9 cellular contexts compared by ENCODE assay signal in the genomic region with DNA sequence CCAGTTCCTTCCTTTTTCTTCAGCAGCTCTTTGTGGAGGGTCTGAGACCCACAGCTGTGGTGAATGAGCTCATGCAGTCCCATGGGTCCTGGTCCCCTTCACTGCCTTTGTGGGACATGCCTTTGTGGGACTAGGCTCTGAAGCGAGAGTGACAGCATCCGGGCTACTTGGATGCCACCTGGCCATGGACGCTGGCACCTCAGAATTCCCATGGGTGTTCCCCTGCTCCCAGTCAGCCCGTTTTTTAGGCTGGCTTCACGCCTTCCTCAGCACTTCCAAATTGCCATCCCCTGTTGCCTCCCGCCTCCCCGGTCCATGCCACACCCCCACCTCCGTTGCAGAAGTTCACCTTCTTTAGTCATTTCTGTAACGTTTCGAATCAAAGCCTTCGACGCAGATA. TPM values are rescaled to one million over a fixed set of nuclear protein-coding genes. Genes with fewer than 3 reads are reported as not detected.
DNase-seq lines count a peak whose midpoint lies in the region; ATAC-seq and TF ChIP-seq lines count a peak whose summit lies in the region.
"Had no signal": no experiment of that assay in that cellular context is flagged by ENCODE, and none has a peak within 500 bp of the region (broad histone marks: within the 10 kb centered on the region; RNA-seq: fewer than 3 reads in every experiment).

No MANE protein-coding gene starts in this region.

- peak overlapping the region; percentile 62 for H3K4me3 ChIP-seq in skeletal muscle satellite cell (ENCODE audit: low read length)
- no peak overlapping the region for H3K4me3 ChIP-seq in tibial artery

- no peaks in the 10 kb centered on the region for H3K9me3 Mint-ChIP-seq in T-helper 1 cell treated with Interleukin-12 subunit alpha and Interleukin-12 subunit beta and Interleukin-4 antibody, amounts not matched to agents 30 μg/mL and 1 μg/mL, for 36 hours
- no peaks in the 10 kb centered on the region for H3K9me3 Mint-ChIP-seq in activated naive CD8-positive, alpha-beta T cell treated with anti-CD3 and anti-CD28 coated beads for 36 hours

- intact Hi-C loops in tibial artery (cut with DNase I; ENCODE audit: low total_unique reads), result no loop called here

- peak overlapping the region; percentile 83 for H3K27ac Mint-ChIP-seq in T-helper 1 cell treated with Interleukin-12 subunit alpha and Interleukin-12 subunit beta and Interleukin-4 antibody, amounts not matched to agents 30 μg/mL and 1 μg/mL, for 36 hours
- H3K27ac Mint-ChIP-seq in activated naive CD8-positive, alpha-beta T cell treated with anti-CD3 and anti-CD28 coated beads for 36 hours, result peak overlapping the region; percentile 79

- H3K27me3 Mint-ChIP-seq in T-helper 1 cell treated with Interleukin-12 subunit alpha and Interleukin-12 subunit beta and Interleukin-4 antibody, amounts not matched to agents 30 μg/mL and 1 μg/mL, for 36 hours (ENCODE audit: low read depth), result no peaks in the 10 kb centered on the region
- H3K27me3 Mint-ChIP-seq in activated naive CD8-positive, alpha-beta T cell treated with anti-CD3 and anti-CD28 coated beads for 36 hours, result no peaks in the 10 kb centered on the region

- ATAC-seq in HG02884 (IDR thresholded peaks at IDR 0.05; ENCODE audit: unreplicated experiment), result peak; percentile 20

- DNase-seq in T-helper 1 cell (no peak), dermis blood vessel endothelial cell (no peak), SIG-M5 (lab: John Stamatoyannopoulos, UW) (no peak), tibial artery (no peak)
- DNase-seq in activated naive CD8-positive, alpha-beta T cell treated with anti-CD3 and anti-CD28 coated beads for 36 hours, result no peak
- DNase-seq: NCI-H748 treated with DMSO at 0.1 percent for 48 hours had no signal

- peak overlapping the region; percentile 49 for H3K4me3 Mint-ChIP-seq in T-helper 1 cell treated with Interleukin-12 subunit alpha and Interleukin-12 subunit beta and Interleukin-4 antibody, amounts not matched to agents 30 μg/mL and 1 μg/mL, for 36 hours
- peak overlapping the region; percentile 52 for H3K4me3 Mint-ChIP-seq in activated naive CD8-positive, alpha-beta T cell treated with anti-CD3 and anti-CD28 coated beads for 36 hours

- H3K36me3 Mint-ChIP-seq in T-helper 1 cell treated with Interleukin-12 subunit alpha and Interleukin-12 subunit beta and Interleukin-4 antibody, amounts not matched to agents 30 μg/mL and 1 μg/mL, for 36 hours (ENCODE audit: low read depth), result peaks cover 3% of the 10 kb centered on the region
- H3K36me3 Mint-ChIP-seq in activated naive CD8-positive, alpha-beta T cell treated with anti-CD3 and anti-CD28 coated beads for 36 hours, result no peaks in the 10 kb centered on the region

- peaks cover 24% of the 10 kb centered on the region for H3K4me1 Mint-ChIP-seq in T-helper 1 cell treated with Interleukin-12 subunit alpha and Interleukin-12 subunit beta and Interleukin-4 antibody, amounts not matched to agents 30 μg/mL and 1 μg/mL, for 36 hours (ENCODE audit: low read depth)
- H3K4me1 Mint-ChIP-seq in activated naive CD8-positive, alpha-beta T cell treated with anti-CD3 and anti-CD28 coated beads for 36 hours, result peaks cover 19% of the 10 kb centered on the region

- H3K27me3 ChIP-seq in skeletal muscle satellite cell (ENCODE audit: control insufficient read depth, insufficient read depth, low read length), result no peaks in the 10 kb centered on the region
- no peaks in the 10 kb centered on the region for H3K27me3 ChIP-seq in tibial artery

- peak overlapping the region; percentile 72 for H3K9ac ChIP-seq in skeletal muscle satellite cell (ENCODE audit: low read depth, low read length)

- peak overlapping the region; percentile 82 for H3K4me2 ChIP-seq in skeletal muscle satellite cell (ENCODE audit: low read length)

- peaks cover 50% of the 10 kb centered on the region for H3K36me3 ChIP-seq in skeletal muscle satellite cell (ENCODE audit: insufficient read depth, low read length)
- H3K36me3 ChIP-seq in tibial artery, result peaks cover 0 to 3% (median 2%) of the 10 kb centered on the region in 3 donors

- H3K4me1 ChIP-seq in skeletal muscle satellite cell (ENCODE audit: control insufficient read depth, insufficient read depth, low read length) (peaks cover 31% of the 10 kb centered on the region), tibial artery (no peaks in the 10 kb centered on the region)

- no peak for TF ChIP-seq CTCF in tibial artery (IDR thresholded peaks at IDR 0.05)

- no peak overlapping the region for H3K27ac ChIP-seq in tibial artery

- H3K9me3 ChIP-seq in skeletal muscle satellite cell (replicated peaks; ENCODE audit: low read length), result no peaks in the 10 kb centered on the region
- no peaks in the 10 kb centered on the region for H3K9me3 ChIP-seq in tibial artery

RNA-seq across cellular contexts. Expression of a gene that starts 45.1 kb away (rescaled TPM):
- under 1 TPM; 0.21 to 0.22 TPM for total RNA-seq in activated naive CD8-positive, alpha-beta T cell treated with anti-CD3 and anti-CD28 coated beads for 36 hours
- 2.6 and 3.5 TPM in 2 replicates for total RNA-seq in skeletal muscle satellite cell (2012; rRNA removed)
- 2.9 and 6.6 TPM in 2 replicates for total RNA-seq in dermis blood vessel endothelial cell
